Comparison of ENCODE assay signal across 8 cellular contexts in genomic region chrX:78104447-78105176, GRCh38. TPM values are rescaled to one million over a fixed set of nuclear protein-coding genes. Genes with fewer than 3 reads are reported as not detected.
DNase-seq lines count a peak whose midpoint lies in the region; ATAC-seq and TF ChIP-seq lines count a peak whose summit lies in the region.

No MANE protein-coding gene starts in this region.

- DNase-seq in AG08396 (ENCODE audit: low spot score) (peak; percentile 29), Kasumi-1 (lab: John Stamatoyannopoulos, UW) (peak; percentile 14 to 27), cerebellar cortex (ENCODE audit: low spot score) (peak; percentile 55), kidney epithelial cell (ENCODE audit: low read depth) (no peak), middle frontal gyrus (ENCODE audit: extremely low spot score, low spot score) (no peak)
- peak; percentile 31 to 37 for DNase-seq in stimulated activated CD4-positive, alpha-beta T cell treated with anti-CD3 and anti-CD28 coated beads, Interleukin-2, amount 100 ng/mL, for 24 hours

- H2AFZ ChIP-seq in SU-DHL-6 (ENCODE audit: low read depth, low read length, severe bottlenecking) = no peak overlapping the region

- peak overlapping the region; percentile 97 for H3K9ac ChIP-seq in SU-DHL-6 (ENCODE audit: low read length)

- no peaks in the 10 kb centered on the region for H3K9me2 ChIP-seq in SU-DHL-6 (replicated peaks; ENCODE audit: insufficient read depth, low read length)

- H3F3A ChIP-seq in SU-DHL-6 (ENCODE audit: insufficient read depth) = no peaks in the 10 kb centered on the region

- H3K4me3 ChIP-seq in SU-DHL-6 (ENCODE audit: insufficient read depth, low read length, poor library complexity, severe bottlenecking) = peak overlapping the region; percentile 98
- H3K4me3 ChIP-seq in kidney epithelial cell (ENCODE audit: low read depth, low read length) = peak overlapping the region; percentile 61

- TF ChIP-seq CTCF in SU-DHL-6 (IDR thresholded peaks at IDR 0.05; ENCODE audit: insufficient read depth, low read length, poor library complexity, severe bottlenecking) (no peak), kidney epithelial cell (IDR thresholded peaks at IDR 0.05; ENCODE audit: insufficient read depth, low read length, poor library complexity, severe bottlenecking) (no peak)

- H3K36me3 ChIP-seq in SU-DHL-6 (ENCODE audit: low read length) (peaks cover 13% of the 10 kb centered on the region; the same call in 1 of the 2 replicates), kidney epithelial cell (ENCODE audit: control insufficient read depth, insufficient read depth, low read length) (no peaks in the 10 kb centered on the region)

- H3K79me2 ChIP-seq in SU-DHL-6 (ENCODE audit: insufficient read depth, low read length) = peaks cover 56% of the 10 kb centered on the region

- H3K9me3 ChIP-seq in SU-DHL-6 (ENCODE audit: insufficient read depth, low read length) = no peaks in the 10 kb centered on the region

- peak overlapping the region; percentile 76 for H3K27ac ChIP-seq in SU-DHL-6 (ENCODE audit: low read depth, low read length)

- H3K27me3 ChIP-seq in SU-DHL-6 (ENCODE audit: low read length) (no peaks in the 10 kb centered on the region), kidney epithelial cell (ENCODE audit: control insufficient read depth, insufficient read depth, low read length) (no peaks in the 10 kb centered on the region)

- peak overlapping the region; percentile 72 for H3K4me2 ChIP-seq in SU-DHL-6 (ENCODE audit: low read depth, low read length, poor library complexity, severe bottlenecking)

- peak; percentile 36 for ATAC-seq in GM18907 (IDR thresholded peaks at IDR 0.05; ENCODE audit: unreplicated experiment)

- H4K20me1 ChIP-seq in SU-DHL-6 (ENCODE audit: low read depth, low read length) = peaks cover 40% of the 10 kb centered on the region

RNA-seq across cellular contexts. Expression of gene PGK1, which starts 0.6 kb away (rescaled TPM):
- 231 and 245 TPM in 2 replicates for total RNA-seq in kidney epithelial cell

RNA-seq across cellular contexts. Expression of gene TAF9B, which starts 34.8 kb away (rescaled TPM):
- 17.5 and 17.8 TPM in 2 replicates for total RNA-seq in kidney epithelial cell

Comparison
In these comparisons a context has a peak if more than half of its experiments do, and no peak if none do; other contexts are left out.
1. DNase-seq: peak in AG08396 (single experiment), Kasumi-1 (2 of 2), cerebellar cortex (single experiment) and stimulated activated CD4-positive, alpha-beta T cell treated with anti-CD3 and anti-CD28 coated beads, Interleukin-2, amount 100 ng/mL, for 24 hours (2 of 2); none in kidney epithelial cell (single experiment) and middle frontal gyrus (single experiment).